Comparison of ENCODE assay signal across 10 cellular contexts in genomic region chr1:144567459-144567928, GRCh38. TPM values are rescaled to one million over a fixed set of nuclear protein-coding genes. Genes with fewer than 3 reads are reported as not detected.
DNase-seq lines count a peak whose midpoint lies in the region; ATAC-seq, FAIRE-seq and TF ChIP-seq lines count a peak whose summit lies in the region.
"Not testable (repeated sequence)": the region's sequence is repeated elsewhere in the genome, so short reads cannot be mapped to it uniquely, and the experiment has no call there.
"Had no signal": no experiment of that assay in that cellular context is flagged by ENCODE, and none has a peak within 500 bp of the region (broad histone marks: within the 10 kb centered on the region; RNA-seq: fewer than 3 reads in every experiment).

No MANE protein-coding gene starts in this region.

- H4K20me1 ChIP-seq in astrocyte (ENCODE audit: insufficient read depth, low read length) = not testable (repeated sequence)

- not testable (repeated sequence) for H3K36me3 ChIP-seq in GM06990 (ENCODE audit: control insufficient read depth, insufficient read depth, low read length); astrocyte (ENCODE audit: insufficient read depth, low read length); effector memory CD4-positive, alpha-beta T cell (ENCODE audit: control insufficient read depth, insufficient read depth, low read length); lower lobe of right lung; sigmoid colon; thoracic aorta

- H3K36me3 Mint-ChIP-seq in T-helper 2 cell treated with Interferon-gamma antibody and Interleukin-4, amounts not matched to agents 5 μg/mL and 100 μg/mL, for 36 hours (ENCODE audit: low read depth); astrocyte (ENCODE audit: low read depth, unreplicated experiment): not testable (repeated sequence)

- not testable (repeated sequence) for H3K79me2 ChIP-seq in astrocyte (ENCODE audit: insufficient read depth, low read length)

- not testable (repeated sequence) for H3K9ac ChIP-seq in astrocyte (ENCODE audit: low read length)

- not testable (repeated sequence) for TF ChIP-seq CTCF in GM06990 (IDR thresholded peaks at IDR 0.05; ENCODE audit: insufficient read depth, low read length, poor library complexity, severe bottlenecking); astrocyte (IDR thresholded peaks at IDR 0.05; ENCODE audit: insufficient read depth, low read depth, low read length); lower lobe of right lung (IDR thresholded peaks at IDR 0.05); sigmoid colon (IDR thresholded peaks at IDR 0.05); thoracic aorta (IDR thresholded peaks at IDR 0.05)

- not testable (repeated sequence) for H3K9me3 Mint-ChIP-seq in T-helper 2 cell treated with Interferon-gamma antibody and Interleukin-4, amounts not matched to agents 5 μg/mL and 100 μg/mL, for 36 hours; astrocyte (ENCODE audit: unreplicated experiment)

- not testable (repeated sequence) for H3K27ac ChIP-seq in astrocyte (ENCODE audit: low read depth, low read length); effector memory CD4-positive, alpha-beta T cell (ENCODE audit: insufficient read depth, low read length, poor library complexity, severe bottlenecking); lower lobe of right lung; thoracic aorta
- peak overlapping the region; percentile 54 to 62 (median 60) for H3K27ac ChIP-seq in sigmoid colon

- 3 to 23% methylated on average over 36 of the region's 38 CpGs for WGBS in sigmoid colon, 2 donors

- TF ChIP-seq POLR2A in sigmoid colon (IDR thresholded peaks at IDR 0.05) = not testable (repeated sequence)

- not testable (repeated sequence) for H3K27me3 Mint-ChIP-seq in T-helper 2 cell treated with Interferon-gamma antibody and Interleukin-4, amounts not matched to agents 5 μg/mL and 100 μg/mL, for 36 hours (ENCODE audit: low read depth); astrocyte (ENCODE audit: low read depth, unreplicated experiment)

- not testable (repeated sequence) for H3K4me1 Mint-ChIP-seq in T-helper 2 cell treated with Interferon-gamma antibody and Interleukin-4, amounts not matched to agents 5 μg/mL and 100 μg/mL, for 36 hours (ENCODE audit: low read depth); astrocyte (ENCODE audit: low read depth, unreplicated experiment)

- DNase-seq in GM06990 (ENCODE audit: extremely low read depth, insufficient read length); astrocyte (ENCODE audit: low read depth); thoracic aorta (ENCODE audit: low spot score): not testable (repeated sequence)
- DNase-seq in T-helper 2 cell treated with Interferon-gamma antibody and Interleukin-4, amounts not matched to agents 5 μg/mL and 100 μg/mL, for 36 hours (ENCODE audit: low spot score) = peak; percentile 34
- DNase-seq in activated T-cell treated with anti-CD3 and anti-CD28 coated beads for 48 hours (ENCODE audit: low read depth) (peak; percentile 34), lower lobe of right lung (peak; percentile 37), sigmoid colon (peak; percentile 63)
- DNase-seq in effector memory CD4-positive, alpha-beta T cell = peak in 2 of 3 donors; percentile 11 to 23

- not testable (repeated sequence) for H3K27me3 ChIP-seq in GM06990 (replicated peaks; ENCODE audit: control insufficient read depth, insufficient read depth, low read length); astrocyte (ENCODE audit: insufficient read depth, low read length); effector memory CD4-positive, alpha-beta T cell (replicated peaks; ENCODE audit: control insufficient read depth, insufficient read depth, low read length, poor library complexity, severe bottlenecking); lower lobe of right lung (ENCODE audit: low read depth); sigmoid colon; thoracic aorta (replicated peaks; ENCODE audit: insufficient read depth)

- intact Hi-C loops in lower lobe of right lung (cut with DNase I); sigmoid colon (cut with DNase I): not testable (repeated sequence)

- H3K9me3 ChIP-seq in astrocyte (ENCODE audit: insufficient read depth, low read depth, low read length); effector memory CD4-positive, alpha-beta T cell (ENCODE audit: control insufficient read depth, low read length); lower lobe of right lung; sigmoid colon; thoracic aorta: not testable (repeated sequence)

- not testable (repeated sequence) for ATAC-seq in lower lobe of right lung; thoracic aorta (ENCODE audit: insufficient number of reproducible peaks, low FRiP score, low read depth)

- H3K27ac Mint-ChIP-seq in T-helper 2 cell treated with Interferon-gamma antibody and Interleukin-4, amounts not matched to agents 5 μg/mL and 100 μg/mL, for 36 hours = peak overlapping the region; percentile 62
- H3K27ac Mint-ChIP-seq in astrocyte (ENCODE audit: unreplicated experiment) = not testable (repeated sequence)

- not testable (repeated sequence) for TF ChIP-seq EP300 in sigmoid colon (IDR thresholded peaks at IDR 0.05)

- H3K4me3 ChIP-seq in GM06990 (replicated peaks; ENCODE audit: low read depth, low read length) (peak overlapping the region; percentile 27), lower lobe of right lung (peak overlapping the region; percentile 19), sigmoid colon (peak overlapping the region; percentile 16 to 41 (median 36)), thoracic aorta (peak overlapping the region; percentile 53)
- not testable (repeated sequence) for H3K4me3 ChIP-seq in astrocyte (ENCODE audit: insufficient read depth, low read depth, low read length); effector memory CD4-positive, alpha-beta T cell (ENCODE audit: insufficient read depth, low read depth, low read length, poor library complexity, severe bottlenecking)

- peak overlapping the region; percentile 55 for H3K4me2 ChIP-seq in astrocyte (ENCODE audit: low read length)

- H2AFZ ChIP-seq in astrocyte (ENCODE audit: low read depth, low read length) = not testable (repeated sequence)

- FAIRE-seq in astrocyte (lab: Jason Lieb, UNC) = not testable (repeated sequence)

- peak overlapping the region; percentile 83 for H3K4me3 Mint-ChIP-seq in T-helper 2 cell treated with Interferon-gamma antibody and Interleukin-4, amounts not matched to agents 5 μg/mL and 100 μg/mL, for 36 hours
- peak overlapping the region; percentile 81 for H3K4me3 Mint-ChIP-seq in astrocyte (ENCODE audit: unreplicated experiment)

- not testable (repeated sequence) for H3K4me1 ChIP-seq in astrocyte (ENCODE audit: insufficient read depth, low read length); effector memory CD4-positive, alpha-beta T cell (ENCODE audit: control insufficient read depth, insufficient read depth, low read length, poor library complexity, severe bottlenecking); lower lobe of right lung; sigmoid colon; thoracic aorta (ENCODE audit: control insufficient read depth in 1 of 2, low read depth in 2 of 2)

RNA-seq across cellular contexts. Expression of gene PPIAL4F, which starts 25.2 kb away (rescaled TPM):
- not detected in 2 replicates for total RNA-seq in astrocyte
- total RNA-seq in lower lobe of right lung = not detected
- total RNA-seq in sigmoid colon = not detected
- not detected for polyA plus RNA-seq in sigmoid colon
- total RNA-seq in thoracic aorta = not detected
- total RNA-seq: heart left ventricle, uterus had no signal
- polyA plus RNA-seq: heart left ventricle had no signal
